Comparison of ENCODE assay signal across 18 cellular contexts in genomic region chr7:11633325-11633724, GRCh38.
"Had no signal": no experiment of that assay in that cellular context is flagged by ENCODE, and none has a peak within 500 bp of the region (broad histone marks: within the 10 kb centered on the region; RNA-seq: fewer than 3 reads in every experiment).

No MANE protein-coding gene starts in this region.

- FAIRE-seq: endometrium, keratinocyte, TTC549 had no signal

- DNase-seq: activated CD4-positive, alpha-beta T cell treated with anti-CD3 and anti-CD28 coated beads, Interleukin-2, amount 50 U/mL, for 48 hours; activated gamma-delta T cell; cerebellar nuclear complex; cortex of kidney; erythroblast; foreskin melanocyte; glutamatergic neuron; natural killer cell; stimulated activated CD4-positive, alpha-beta T cell treated with anti-CD3 and anti-CD28 coated beads, Interleukin-4, amount 100 ng/mL, for 24 hours; stomach; testis had no signal

- ATAC-seq: natural killer cell; sciatic nerve; stimulated activated effector memory CD8-positive, alpha-beta T cell treated with anti-CD3 and anti-CD28 coated beads, Interleukin-12 subunit alpha, Interleukin-12 subunit beta, amount 100 ng/mL, for 72 hours had no signal

- H3K27ac ChIP-seq: ascending aorta, neutrophil, stomach, testis had no signal
